Comparison of ENCODE assay signal across 12 cellular contexts in the genomic region with DNA sequence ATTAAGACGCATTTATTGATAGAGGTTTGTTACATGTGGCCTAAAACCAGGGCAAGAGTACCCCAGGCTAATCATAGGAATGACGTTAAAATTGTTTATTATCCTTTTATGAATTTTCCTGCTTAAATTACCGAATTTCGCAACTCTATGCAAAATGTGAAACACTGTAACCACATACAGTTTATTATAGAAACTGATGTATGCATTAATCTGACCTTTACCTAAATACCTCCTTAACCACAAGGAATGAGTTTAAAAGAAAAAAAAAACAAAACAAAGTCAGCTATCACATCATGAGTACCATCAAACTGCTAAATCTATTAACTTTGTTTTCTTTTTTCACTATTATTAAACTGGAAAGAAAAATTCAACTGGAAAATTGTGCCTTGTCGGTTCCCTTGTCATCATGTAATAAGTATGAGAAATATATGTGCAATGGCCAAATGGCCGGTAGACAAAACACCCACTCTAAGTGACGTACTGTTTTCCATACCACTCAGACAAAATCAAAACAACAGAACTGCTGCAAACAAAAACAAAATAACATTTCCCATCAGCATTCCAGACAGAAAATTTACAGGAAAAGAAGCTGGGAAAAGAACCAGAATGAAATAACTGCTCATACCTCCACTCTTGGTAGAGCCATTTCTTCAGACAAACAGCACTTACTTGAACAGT.
DNase-seq lines count a peak whose midpoint lies in the region; ATAC-seq and TF ChIP-seq lines count a peak whose summit lies in the region.
"Had no signal": no experiment of that assay in that cellular context is flagged by ENCODE, and none has a peak within 500 bp of the region (broad histone marks: within the 10 kb centered on the region; RNA-seq: fewer than 3 reads in every experiment).

No MANE protein-coding gene starts in this region.

- H3K4me3 ChIP-seq in HEK293 (ENCODE audit: low read depth, low read length) (no peak overlapping the region), body of pancreas (no peak overlapping the region), left lung (no peak overlapping the region), subcutaneous abdominal adipose tissue (ENCODE audit: low read depth in 1 of 5, low read length in 5 of 5) (no peak overlapping the region), HAP-1 (no peak overlapping the region)

- H3K4me3 Mint-ChIP-seq in WTC11: no peak overlapping the region

- no peaks in the 10 kb centered on the region for H3K27me3 ChIP-seq in body of pancreas
- no peaks in the 10 kb centered on the region for H3K27me3 ChIP-seq in left lung
- H3K27me3 ChIP-seq in subcutaneous abdominal adipose tissue (ENCODE audit: control insufficient read depth in 5 of 5, insufficient read depth in 4 of 5, low read length in 5 of 5): no peaks in the 10 kb centered on the region
- H3K27me3 ChIP-seq in HAP-1 (ENCODE audit: low read depth): no peaks in the 10 kb centered on the region

- peaks cover 75% of the 10 kb centered on the region for H3K4me1 Mint-ChIP-seq in WTC11

- in situ Hi-C loops in HAP-1 (cut with MboI; ENCODE audit: low sequenced_read_pairs): no loop called here

- H3K27ac Mint-ChIP-seq in WTC11: no peak overlapping the region; the same call in 1 of the 2 replicates

- H3K4me1 ChIP-seq in HEK293 (ENCODE audit: control insufficient read depth, insufficient read depth, low read length) (peaks cover 15% of the 10 kb centered on the region), body of pancreas (peaks cover 43% of the 10 kb centered on the region), left lung (peaks cover 0 to 13% of the 10 kb centered on the region in 2 donors), subcutaneous abdominal adipose tissue (ENCODE audit: control insufficient read depth in 5 of 5, insufficient read depth in 5 of 5, low read length in 5 of 5) (peaks cover 0 to 21% (median 6%) of the 10 kb centered on the region in 5 donors), HAP-1 (peaks cover 7% of the 10 kb centered on the region)

- CTCF ChIA-PET in HEK293 (lab: Yijun Ruan, JAX): no interaction called here
- CTCF ChIA-PET in WTC11 (lab: Charles Lee): interaction anchor here (0.6 kb wide), 1 partner anchor 27 kb away, joined by 6 read pairs; no protein-coding TSS in a partner anchor

- intact Hi-C loops in body of pancreas (cut with DNase I): no loop called here
- intact Hi-C loops in left lung (cut with DNase I): no loop called here

- no peak for TF ChIP-seq POLR2A in body of pancreas (IDR thresholded peaks at IDR 0.05)

- ATAC-seq in body of pancreas (no peak), left lung (peak; percentile 26), WTC11 (no peak), HG03442 (IDR thresholded peaks at IDR 0.05; ENCODE audit: unreplicated experiment) (no peak)

- TF ChIP-seq CTCF in HEK293 (tag by site-specific recombination; IDR thresholded peaks at IDR 0.05) (no peak), body of pancreas (IDR thresholded peaks at IDR 0.05) (no peak), left lung (IDR thresholded peaks at IDR 0.05) (no peak), WTC11 (IDR thresholded peaks at IDR 0.05) (no peak)

- H3K27ac ChIP-seq in HEK293 (ENCODE audit: extremely low read depth, low read depth, low read length): peak overlapping the region; percentile 42
- peak overlapping the region; percentile 23 to 67 (median 46) for H3K27ac ChIP-seq in body of pancreas
- H3K27ac ChIP-seq in left lung: peak overlapping the region; percentile 10 to 69
- peak overlapping the region; percentile 38 for H3K27ac ChIP-seq in subcutaneous abdominal adipose tissue (ENCODE audit: low read depth, low read length)

- POLR2A ChIA-PET in HEK293 (lab: Yijun Ruan, JAX): no interaction called here
- POLR2A ChIA-PET in WTC11 (lab: Charles Lee): interaction anchor here (0.5 kb wide), 1 partner anchor 813 kb away, joined by 3 read pairs; no protein-coding TSS in a partner anchor

- H3K36me3 ChIP-seq in HEK293 (ENCODE audit: control insufficient read depth in 2 of 2, insufficient read depth in 1 of 2, low read length in 2 of 2) (no peaks in the 10 kb centered on the region), body of pancreas (replicated peaks in 1 of 2; ENCODE audit: insufficient read depth in 1 of 2, low read depth in 2 of 2) (no peaks in the 10 kb centered on the region), left lung (no peaks in the 10 kb centered on the region), subcutaneous abdominal adipose tissue (ENCODE audit: control insufficient read depth in 5 of 5, insufficient read depth in 5 of 5, low read length in 5 of 5) (no peaks in the 10 kb centered on the region), HAP-1 (replicated peaks) (no peaks in the 10 kb centered on the region)

- peaks cover 4% of the 10 kb centered on the region; the same call in 1 of the 2 replicates for H3K9me3 Mint-ChIP-seq in WTC11
- H3K9me3 Mint-ChIP-seq: endodermal cell had no signal

- H3K9ac ChIP-seq in subcutaneous abdominal adipose tissue (ENCODE audit: low read length in 5 of 5): no peak overlapping the region

- no peak for DNase-seq in body of pancreas
- no peak for DNase-seq in left lung
- DNase-seq in WTC11 (ENCODE audit: low spot score): no peak
- DNase-seq in HAP-1 (ENCODE audit: low spot score in 2 of 2): no peak
- DNase-seq: activated gamma-delta T cell; endodermal cell; NCI-H226; RPMI8226; stimulated activated CD4-positive, alpha-beta T cell treated with anti-CD3 and anti-CD28 coated beads, Interleukin-4, amount 100 ng/mL, for 1 hour had no signal

- H3K9me3 ChIP-seq in HEK293 (ENCODE audit: control insufficient read depth, insufficient read depth, low read depth, low read length) (no peaks in the 10 kb centered on the region), body of pancreas (no peaks in the 10 kb centered on the region), left lung (no peaks in the 10 kb centered on the region), subcutaneous abdominal adipose tissue (ENCODE audit: control insufficient read depth in 5 of 5, low read length in 5 of 5) (no peaks in the 10 kb centered on the region), HAP-1 (no peaks in the 10 kb centered on the region)

- no peaks in the 10 kb centered on the region for H3K27me3 Mint-ChIP-seq in WTC11 (ENCODE audit: low read depth)

- WGBS in body of pancreas, 2 donors: 53 to 61% methylated on average over 7 of the region's 7 CpGs

- H3K36me3 Mint-ChIP-seq in WTC11: no peaks in the 10 kb centered on the region

TF ChIP-seq in HEK293, 187 proteins besides CTCF, POLR2A, EP300 and RAD21:
- TF ChIP-seq HOXA7 (CRISPR knock-in tag; IDR thresholded peaks at IDR 0.05; ENCODE audit: borderline replicate concordance): no peak
- no peak for TF ChIP-seq ZEB2 (tag by site-specific recombination; IDR thresholded peaks at IDR 0.05)
- peak; percentile 27; the same call in 1 of the 2 replicates for TF ChIP-seq ZFHX2 (tag by site-specific recombination; conservative IDR thresholded peaks at IDR 0.05)
- TF ChIP-seq, protein P1, sequence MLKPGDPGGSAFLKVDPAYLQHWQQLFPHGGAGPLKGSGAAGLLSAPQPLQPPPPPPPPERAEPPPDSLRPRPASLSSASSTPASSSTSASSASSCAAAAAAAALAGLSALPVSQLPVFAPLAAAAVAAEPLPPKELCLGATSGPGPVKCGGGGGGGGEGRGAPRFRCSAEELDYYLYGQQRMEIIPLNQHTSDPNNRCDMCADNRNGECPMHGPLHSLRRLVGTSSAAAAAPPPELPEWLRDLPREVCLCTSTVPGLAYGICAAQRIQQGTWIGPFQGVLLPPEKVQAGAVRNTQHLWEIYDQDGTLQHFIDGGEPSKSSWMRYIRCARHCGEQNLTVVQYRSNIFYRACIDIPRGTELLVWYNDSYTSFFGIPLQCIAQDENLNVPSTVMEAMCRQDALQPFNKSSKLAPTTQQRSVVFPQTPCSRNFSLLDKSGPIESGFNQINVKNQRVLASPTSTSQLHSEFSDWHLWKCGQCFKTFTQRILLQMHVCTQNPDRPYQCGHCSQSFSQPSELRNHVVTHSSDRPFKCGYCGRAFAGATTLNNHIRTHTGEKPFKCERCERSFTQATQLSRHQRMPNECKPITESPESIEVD (tag by site-specific recombination; IDR thresholded peaks at IDR 0.05): peak; percentile 84
- TF ChIP-seq FEZF1 (tag by site-specific recombination; IDR thresholded peaks at IDR 0.05): peak; percentile 29; the same call in 1 of the 2 replicates

TF ChIP-seq in WTC11, 78 proteins besides CTCF, POLR2A, EP300 and RAD21 (continues in another document):
- TF ChIP-seq ZNF317 (CRISPR knock-in tag; IDR thresholded peaks at IDR 0.05; ENCODE audit: borderline replicate concordance, low read depth) (no peak), JUN (CRISPR knock-in tag; IDR thresholded peaks at IDR 0.05) (no peak), ETV6 (CRISPR knock-in tag; IDR thresholded peaks at IDR 0.05) (no peak), IRF2 (CRISPR knock-in tag; IDR thresholded peaks at IDR 0.05; ENCODE audit: borderline replicate concordance, low read depth) (no peak), NFATC4 (CRISPR knock-in tag; IDR thresholded peaks at IDR 0.05) (no peak)
- TF ChIP-seq, protein P2, sequence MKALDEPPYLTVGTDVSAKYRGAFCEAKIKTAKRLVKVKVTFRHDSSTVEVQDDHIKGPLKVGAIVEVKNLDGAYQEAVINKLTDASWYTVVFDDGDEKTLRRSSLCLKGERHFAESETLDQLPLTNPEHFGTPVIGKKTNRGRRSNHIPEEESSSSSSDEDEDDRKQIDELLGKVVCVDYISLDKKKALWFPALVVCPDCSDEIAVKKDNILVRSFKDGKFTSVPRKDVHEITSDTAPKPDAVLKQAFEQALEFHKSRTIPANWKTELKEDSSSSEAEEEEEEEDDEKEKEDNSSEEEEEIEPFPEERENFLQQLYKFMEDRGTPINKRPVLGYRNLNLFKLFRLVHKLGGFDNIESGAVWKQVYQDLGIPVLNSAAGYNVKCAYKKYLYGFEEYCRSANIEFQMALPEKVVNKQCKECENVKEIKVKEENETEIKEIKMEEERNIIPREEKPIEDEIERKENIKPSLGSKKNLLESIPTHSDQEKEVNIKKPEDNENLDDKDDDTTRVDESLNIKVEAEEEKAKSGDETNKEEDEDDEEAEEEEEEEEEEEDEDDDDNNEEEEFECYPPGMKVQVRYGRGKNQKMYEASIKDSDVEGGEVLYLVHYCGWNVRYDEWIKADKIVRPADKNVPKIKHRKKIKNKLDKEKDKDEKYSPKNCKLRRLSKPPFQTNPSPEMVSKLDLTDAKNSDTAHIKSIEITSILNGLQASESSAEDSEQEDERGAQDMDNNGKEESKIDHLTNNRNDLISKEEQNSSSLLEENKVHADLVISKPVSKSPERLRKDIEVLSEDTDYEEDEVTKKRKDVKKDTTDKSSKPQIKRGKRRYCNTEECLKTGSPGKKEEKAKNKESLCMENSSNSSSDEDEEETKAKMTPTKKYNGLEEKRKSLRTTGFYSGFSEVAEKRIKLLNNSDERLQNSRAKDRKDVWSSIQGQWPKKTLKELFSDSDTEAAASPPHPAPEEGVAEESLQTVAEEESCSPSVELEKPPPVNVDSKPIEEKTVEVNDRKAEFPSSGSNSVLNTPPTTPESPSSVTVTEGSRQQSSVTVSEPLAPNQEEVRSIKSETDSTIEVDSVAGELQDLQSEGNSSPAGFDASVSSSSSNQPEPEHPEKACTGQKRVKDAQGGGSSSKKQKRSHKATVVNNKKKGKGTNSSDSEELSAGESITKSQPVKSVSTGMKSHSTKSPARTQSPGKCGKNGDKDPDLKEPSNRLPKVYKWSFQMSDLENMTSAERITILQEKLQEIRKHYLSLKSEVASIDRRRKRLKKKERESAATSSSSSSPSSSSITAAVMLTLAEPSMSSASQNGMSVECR (CRISPR knock-in tag; IDR thresholded peaks at IDR 0.05; ENCODE audit: borderline replicate concordance): no peak
